12 cellular contexts compared by ENCODE assay signal in genomic region chr1:29501227-29501976, GRCh38.
"Had no signal": no experiment of that assay in that cellular context is flagged by ENCODE, and none has a peak within 500 bp of the region (broad histone marks: within the 10 kb centered on the region; RNA-seq: fewer than 3 reads in every experiment).

No MANE protein-coding gene starts in this region.

- H3K4me1 Mint-ChIP-seq: activated naive CD8-positive, alpha-beta T cell treated with anti-CD3 and anti-CD28 coated beads, Interleukin-2, amount 50 U/mL, for 24 hours; stimulated activated effector memory CD8-positive, alpha-beta T cell treated with anti-CD3 and anti-CD28 coated beads, Interleukin-12 subunit alpha, Interleukin-12 subunit beta, amount 100 ng/mL, for 72 hours had no signal

- H3K4me1 ChIP-seq: foreskin keratinocyte, tibial artery had no signal

- H3K27ac ChIP-seq: foreskin keratinocyte, neutrophil, tibial artery had no signal

- H3K9me3 ChIP-seq: neutrophil had no signal

- H3K4me3 Mint-ChIP-seq: activated naive CD4-positive, alpha-beta T cell treated with anti-CD3 and anti-CD28 coated beads for 36 hours; activated naive CD8-positive, alpha-beta T cell treated with anti-CD3 and anti-CD28 coated beads, Interleukin-2, amount 50 U/mL, for 24 hours; stimulated activated effector memory CD8-positive, alpha-beta T cell treated with anti-CD3 and anti-CD28 coated beads, Interleukin-12 subunit alpha, Interleukin-12 subunit beta, amount 100 ng/mL, for 72 hours had no signal

- H3K27me3 ChIP-seq: neutrophil had no signal

- H3K4me3 ChIP-seq: tibial artery had no signal

- H3K27ac Mint-ChIP-seq: activated naive CD4-positive, alpha-beta T cell treated with anti-CD3 and anti-CD28 coated beads for 36 hours; activated naive CD8-positive, alpha-beta T cell treated with anti-CD3 and anti-CD28 coated beads, Interleukin-2, amount 50 U/mL, for 24 hours; stimulated activated effector memory CD8-positive, alpha-beta T cell treated with anti-CD3 and anti-CD28 coated beads, Interleukin-12 subunit alpha, Interleukin-12 subunit beta, amount 100 ng/mL, for 72 hours had no signal

- H3K9me3 Mint-ChIP-seq: activated naive CD8-positive, alpha-beta T cell treated with anti-CD3 and anti-CD28 coated beads, Interleukin-2, amount 50 U/mL, for 24 hours; stimulated activated effector memory CD8-positive, alpha-beta T cell treated with anti-CD3 and anti-CD28 coated beads, Interleukin-12 subunit alpha, Interleukin-12 subunit beta, amount 100 ng/mL, for 72 hours had no signal

- H3K36me3 ChIP-seq: neutrophil, tibial artery had no signal

- DNase-seq: activated CD4-positive, alpha-beta T cell treated with anti-CD3 and anti-CD28 coated beads, Interleukin-2, amount 50 U/mL, for 1 hour; activated naive CD4-positive, alpha-beta T cell treated with anti-CD3 and anti-CD28 coated beads for 36 hours; activated naive CD8-positive, alpha-beta T cell treated with anti-CD3 and anti-CD28 coated beads, Interleukin-2, amount 50 U/mL, for 24 hours; foreskin keratinocyte; glutamatergic neuron; hypothalamus; left colon; stimulated activated CD4-positive, alpha-beta T cell treated with anti-CD3 and anti-CD28 coated beads, Interleukin-12 subunit alpha, Interleukin-12 subunit beta, amount 100 ng/mL, for 4 hours; stimulated activated CD4-positive, alpha-beta T cell treated with anti-CD3 and anti-CD28 coated beads, Interleukin-2, amount 100 ng/mL, for 24 hours had no signal

- H3K36me3 Mint-ChIP-seq: stimulated activated effector memory CD8-positive, alpha-beta T cell treated with anti-CD3 and anti-CD28 coated beads, Interleukin-12 subunit alpha, Interleukin-12 subunit beta, amount 100 ng/mL, for 72 hours had no signal
